In genomic region chr3:9843715-9844438, GRCh38 we compare ENCODE assay signal across 2 cellular contexts.
TF ChIP-seq lines count a peak whose summit lies in the region.

A gene with protein sequence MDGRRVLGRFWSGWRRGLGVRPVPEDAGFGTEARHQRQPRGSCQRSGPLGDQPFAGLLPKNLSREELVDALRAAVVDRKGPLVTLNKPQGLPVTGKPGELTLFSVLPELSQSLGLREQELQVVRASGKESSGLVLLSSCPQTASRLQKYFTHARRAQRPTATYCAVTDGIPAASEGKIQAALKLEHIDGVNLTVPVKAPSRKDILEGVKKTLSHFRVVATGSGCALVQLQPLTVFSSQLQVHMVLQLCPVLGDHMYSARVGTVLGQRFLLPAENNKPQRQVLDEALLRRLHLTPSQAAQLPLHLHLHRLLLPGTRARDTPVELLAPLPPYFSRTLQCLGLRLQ (minus strand): TSS chr3:9844008. CDS start chr3:9843990, 18 bp downstream.

TF ChIP-seq in HCT116, 20 proteins besides CTCF, POLR2A, EP300 and RAD21 (continued from another document):
- TF ChIP-seq MAX (IDR thresholded peaks at IDR 0.05) (peak; percentile 75), POLR2AphosphoS5 (IDR thresholded peaks at IDR 0.05; ENCODE audit: low read depth, low read length) (peak; percentile 91), EGR1 (IDR thresholded peaks at IDR 0.05; ENCODE audit: low read depth) (no peak; the same call in 1 of the 2 replicates), TCF7L2 (IDR thresholded peaks at IDR 0.05; ENCODE audit: borderline replicate concordance, extremely low read depth, insufficient read depth, insufficient read length) (no peak), EZH2phosphoT487 (IDR thresholded peaks at IDR 0.05; ENCODE audit: borderline replicate concordance) (no peak), EZH2 (IDR thresholded peaks at IDR 0.05) (no peak), ZNF274 (IDR thresholded peaks at IDR 0.05; ENCODE audit: low read depth, low read length) (no peak), JUND (IDR thresholded peaks at IDR 0.05) (no peak), SRF (IDR thresholded peaks at IDR 0.05; ENCODE audit: low read depth) (no peak), SP1 (IDR thresholded peaks at IDR 0.05; ENCODE audit: low read depth) (peak; percentile 95), FOSL1 (IDR thresholded peaks at IDR 0.05; ENCODE audit: low read depth) (no peak), ZFX (IDR thresholded peaks at IDR 0.05) (peak; percentile 52; the same call in 1 of the 2 replicates), CEBPB (IDR thresholded peaks at IDR 0.05; ENCODE audit: low read depth) (no peak), CBX3 (IDR thresholded peaks at IDR 0.05; ENCODE audit: low read depth) (no peak), YY1 (IDR thresholded peaks at IDR 0.05; ENCODE audit: extremely low read depth, insufficient replicate concordance, low read depth, low read length) (peak; percentile 39), ELF1 (IDR thresholded peaks at IDR 0.05; ENCODE audit: borderline replicate concordance, low read depth) (no peak), SIN3A (IDR thresholded peaks at IDR 0.05; ENCODE audit: low read depth) (peak; percentile 86)
- TF ChIP-seq, protein P1, sequence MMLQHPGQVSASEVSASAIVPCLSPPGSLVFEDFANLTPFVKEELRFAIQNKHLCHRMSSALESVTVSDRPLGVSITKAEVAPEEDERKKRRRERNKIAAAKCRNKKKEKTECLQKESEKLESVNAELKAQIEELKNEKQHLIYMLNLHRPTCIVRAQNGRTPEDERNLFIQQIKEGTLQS (IDR thresholded peaks at IDR 0.05): no peak
- TF ChIP-seq, protein P2, sequence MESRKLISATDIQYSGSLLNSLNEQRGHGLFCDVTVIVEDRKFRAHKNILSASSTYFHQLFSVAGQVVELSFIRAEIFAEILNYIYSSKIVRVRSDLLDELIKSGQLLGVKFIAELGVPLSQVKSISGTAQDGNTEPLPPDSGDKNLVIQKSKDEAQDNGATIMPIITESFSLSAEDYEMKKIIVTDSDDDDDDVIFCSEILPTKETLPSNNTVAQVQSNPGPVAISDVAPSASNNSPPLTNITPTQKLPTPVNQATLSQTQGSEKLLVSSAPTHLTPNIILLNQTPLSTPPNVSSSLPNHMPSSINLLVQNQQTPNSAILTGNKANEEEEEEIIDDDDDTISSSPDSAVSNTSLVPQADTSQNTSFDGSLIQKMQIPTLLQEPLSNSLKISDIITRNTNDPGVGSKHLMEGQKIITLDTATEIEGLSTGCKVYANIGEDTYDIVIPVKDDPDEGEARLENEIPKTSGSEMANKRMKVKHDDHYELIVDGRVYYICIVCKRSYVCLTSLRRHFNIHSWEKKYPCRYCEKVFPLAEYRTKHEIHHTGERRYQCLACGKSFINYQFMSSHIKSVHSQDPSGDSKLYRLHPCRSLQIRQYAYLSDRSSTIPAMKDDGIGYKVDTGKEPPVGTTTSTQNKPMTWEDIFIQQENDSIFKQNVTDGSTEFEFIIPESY (IDR thresholded peaks at IDR 0.05; ENCODE audit: extremely low read depth, insufficient replicate concordance, low read length): peak; percentile 17

TF ChIP-seq in SK-N-SH, 30 proteins besides CTCF, POLR2A, EP300 and RAD21 (continued from another document):
- TF ChIP-seq, protein P3, sequence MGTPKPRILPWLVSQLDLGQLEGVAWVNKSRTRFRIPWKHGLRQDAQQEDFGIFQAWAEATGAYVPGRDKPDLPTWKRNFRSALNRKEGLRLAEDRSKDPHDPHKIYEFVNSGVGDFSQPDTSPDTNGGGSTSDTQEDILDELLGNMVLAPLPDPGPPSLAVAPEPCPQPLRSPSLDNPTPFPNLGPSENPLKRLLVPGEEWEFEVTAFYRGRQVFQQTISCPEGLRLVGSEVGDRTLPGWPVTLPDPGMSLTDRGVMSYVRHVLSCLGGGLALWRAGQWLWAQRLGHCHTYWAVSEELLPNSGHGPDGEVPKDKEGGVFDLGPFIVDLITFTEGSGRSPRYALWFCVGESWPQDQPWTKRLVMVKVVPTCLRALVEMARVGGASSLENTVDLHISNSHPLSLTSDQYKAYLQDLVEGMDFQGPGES (IDR thresholded peaks at IDR 0.05; ENCODE audit: low read depth, low read length): peak; percentile 78
- TF ChIP-seq TCF12 (IDR thresholded peaks at IDR 0.05) (no peak), GATA2 (CRISPR knock-in tag; IDR thresholded peaks at IDR 0.05) (no peak)
